ENCODE assay signal across 8 cellular contexts in the genomic region with DNA sequence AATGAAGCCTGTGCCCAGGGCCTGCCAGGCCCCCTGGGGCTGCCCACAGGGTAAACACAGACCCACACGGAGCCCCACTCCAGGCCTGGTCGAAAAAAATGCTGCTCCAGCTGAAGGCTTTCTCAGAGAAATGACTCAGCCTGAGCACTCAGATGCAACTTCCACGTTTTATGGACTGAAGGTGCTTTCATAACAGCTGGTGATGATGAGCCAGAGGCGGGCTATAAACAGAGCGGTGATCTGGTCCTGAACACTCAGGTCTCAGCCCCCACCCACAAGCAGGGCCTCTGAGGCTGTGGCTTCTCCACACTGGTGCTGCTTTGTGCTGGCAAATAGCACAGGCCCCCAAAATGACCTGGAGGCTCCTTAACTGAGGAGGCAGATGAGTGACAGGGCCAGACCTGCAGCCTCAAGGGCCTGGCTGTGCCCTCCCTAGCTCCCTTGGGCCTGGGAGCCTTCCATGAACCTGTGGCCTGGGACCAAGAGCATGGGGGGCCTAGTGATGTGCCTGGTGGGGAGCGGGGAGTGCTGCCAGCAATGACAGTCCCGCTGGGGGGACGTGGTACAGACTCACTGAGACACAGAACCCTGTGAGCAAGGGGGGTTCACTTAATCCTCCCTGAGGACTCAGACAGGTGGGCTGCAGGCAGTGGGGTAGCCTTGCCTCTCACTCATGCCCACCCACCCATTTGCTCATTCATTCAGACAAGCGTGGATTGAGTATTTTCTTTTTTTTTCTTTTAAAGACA. TPM values are rescaled to one million over a fixed set of nuclear protein-coding genes. Genes with fewer than 3 reads are reported as not detected.
DNase-seq lines count a peak whose midpoint lies in the region; ATAC-seq and TF ChIP-seq lines count a peak whose summit lies in the region.

No MANE protein-coding gene starts in this region.

- peaks cover 24% of the 10 kb centered on the region for H3K4me1 Mint-ChIP-seq in stimulated activated naive CD8-positive, alpha-beta T cell treated with anti-CD3 and anti-CD28 coated beads, Interleukin-15, Interleukin-2, amounts not matched to agents 100 ng/mL and 50 ng/mL, for 24 hours (ENCODE audit: low read depth)

- H3K27me3 Mint-ChIP-seq in stimulated activated naive CD8-positive, alpha-beta T cell treated with anti-CD3 and anti-CD28 coated beads, Interleukin-15, Interleukin-2, amounts not matched to agents 100 ng/mL and 50 ng/mL, for 24 hours, result no peaks in the 10 kb centered on the region

- H3K4me3 Mint-ChIP-seq in stimulated activated naive CD8-positive, alpha-beta T cell treated with anti-CD3 and anti-CD28 coated beads, Interleukin-15, Interleukin-2, amounts not matched to agents 100 ng/mL and 50 ng/mL, for 24 hours, result no peak overlapping the region

- peak; percentile 86 for DNase-seq in EL
- DNase-seq in SJCRH30, result peak; percentile 68 to 78
- DNase-seq in fibroblast of mammary gland (ENCODE audit: low read depth), result peak; percentile 93
- DNase-seq in DMS153 treated with DMSO at 0.1 percent for 48 hours (lab: John Stamatoyannopoulos, UW; ENCODE audit: unreplicated experiment), result no peak
- no peak for DNase-seq in cerebellar cortex (ENCODE audit: low spot score)

- ATAC-seq in GM19395 (IDR thresholded peaks at IDR 0.05; ENCODE audit: unreplicated experiment) (peak; percentile 93), HG03342 (IDR thresholded peaks at IDR 0.05; ENCODE audit: unreplicated experiment) (peak; percentile 94)

- no peaks in the 10 kb centered on the region for H3K9me3 ChIP-seq in SJCRH30 (replicated peaks)

- TF ChIP-seq CTCF in fibroblast of mammary gland (conservative IDR thresholded peaks at IDR 0.05; ENCODE audit: control insufficient read depth, insufficient read depth, low read depth, low read length), result no peak

- H3K4me3 ChIP-seq in SJCRH30 (no peak overlapping the region), fibroblast of mammary gland (ENCODE audit: control insufficient read depth, low read depth, low read length) (no peak overlapping the region)

- H3K27me3 ChIP-seq in SJCRH30, result no peaks in the 10 kb centered on the region

- H3K27ac ChIP-seq in SJCRH30, result no peak overlapping the region

- peaks cover 10% of the 10 kb centered on the region; the same call in 1 of the 2 replicates for H3K4me1 ChIP-seq in SJCRH30

- no peaks in the 10 kb centered on the region for H3K9me3 Mint-ChIP-seq in stimulated activated naive CD8-positive, alpha-beta T cell treated with anti-CD3 and anti-CD28 coated beads, Interleukin-15, Interleukin-2, amounts not matched to agents 100 ng/mL and 50 ng/mL, for 24 hours

- H3K27ac Mint-ChIP-seq in stimulated activated naive CD8-positive, alpha-beta T cell treated with anti-CD3 and anti-CD28 coated beads, Interleukin-15, Interleukin-2, amounts not matched to agents 100 ng/mL and 50 ng/mL, for 24 hours, result peak overlapping the region; percentile 58

- H3K36me3 ChIP-seq in SJCRH30, result no peaks in the 10 kb centered on the region

- H3K36me3 Mint-ChIP-seq in stimulated activated naive CD8-positive, alpha-beta T cell treated with anti-CD3 and anti-CD28 coated beads, Interleukin-15, Interleukin-2, amounts not matched to agents 100 ng/mL and 50 ng/mL, for 24 hours (ENCODE audit: low read depth), result no peaks in the 10 kb centered on the region

RNA-seq across cellular contexts. Expression of a gene that starts 23.0 kb away (rescaled TPM):
- 12.0 and 12.6 TPM in 2 replicates for total RNA-seq in SJCRH30 (2014; rRNA removed; shearing (Covaris generic))

RNA-seq across cellular contexts. Expression of a gene that starts 38.9 kb away (rescaled TPM):
- total RNA-seq in SJCRH30 (2014; rRNA removed; shearing (Covaris generic)), result 0.25 and 1.1 TPM in 2 replicates

RNA-seq across cellular contexts. Expression of a gene that starts 57.7 kb away (rescaled TPM):
- 11.0 and 12.6 TPM in 2 replicates for total RNA-seq in SJCRH30 (2014; rRNA removed; shearing (Covaris generic))

Comparison
In these comparisons a context has a peak if more than half of its experiments do, and no peak if none do; other contexts are left out.
1. DNase-seq: peak in EL (single experiment), SJCRH30 (2 of 2) and fibroblast of mammary gland (single experiment); none in DMS153 treated with DMSO at 0.1 percent for 48 hours (single experiment) and cerebellar cortex (single experiment).